In the genomic region with DNA sequence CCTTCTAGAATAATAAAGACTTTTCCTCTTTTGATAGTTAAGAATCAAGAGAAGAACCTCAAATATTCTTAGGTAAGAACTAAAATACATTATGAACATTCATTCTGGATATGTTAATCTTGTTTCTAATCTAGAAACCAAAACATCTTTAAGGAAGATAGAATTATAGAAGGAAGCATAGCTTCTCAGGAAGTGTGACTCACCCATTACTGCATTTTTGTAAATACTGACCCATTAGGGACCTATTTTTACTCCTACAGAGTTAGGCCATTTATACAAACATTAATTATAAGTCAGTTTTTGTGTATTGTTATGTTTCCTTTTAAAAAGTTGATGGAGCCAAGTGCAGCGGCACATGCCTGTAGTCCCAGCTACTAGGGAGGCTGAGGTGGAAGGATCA, we compare ENCODE assay signal across 14 cellular contexts.
DNase-seq lines count a peak whose midpoint lies in the region; ATAC-seq and TF ChIP-seq lines count a peak whose summit lies in the region.
"Had no signal": no experiment of that assay in that cellular context is flagged by ENCODE, and none has a peak within 500 bp of the region (broad histone marks: within the 10 kb centered on the region; RNA-seq: fewer than 3 reads in every experiment).

No MANE protein-coding gene starts in this region.

- H3K9me3 Mint-ChIP-seq in natural killer cell: no peaks in the 10 kb centered on the region
- H3K9me3 Mint-ChIP-seq in natural killer cell treated with Interleukin-12 subunit alpha and Interleukin-12 subunit beta and Interleukin-15 and Interleukin-18, amount 100 ng/mL, for 72 hours: no peaks in the 10 kb centered on the region
- H3K9me3 Mint-ChIP-seq: activated naive CD8-positive, alpha-beta T cell treated with anti-CD3 and anti-CD28 coated beads, Interleukin-2, amount 50 U/mL, for 24 hours had no signal

- no peak for TF ChIP-seq POLR2A in vagina (IDR thresholded peaks at IDR 0.05)

- peaks cover 3% of the 10 kb centered on the region for H3K27me3 ChIP-seq in A673 (replicated peaks; ENCODE audit: insufficient read depth, low read depth, low read length, poor library complexity)
- no peaks in the 10 kb centered on the region for H3K27me3 ChIP-seq in vagina
- H3K27me3 ChIP-seq: thyroid gland had no signal

- no peak overlapping the region for H3K27ac ChIP-seq in A673 (ENCODE audit: low read depth, low read length, poor library complexity, severe bottlenecking)
- no peak overlapping the region for H3K27ac ChIP-seq in vagina
- H3K27ac ChIP-seq: thyroid gland had no signal

- H3K36me3 ChIP-seq in A673 (ENCODE audit: insufficient read depth, low read length, poor library complexity, severe bottlenecking) (no peaks in the 10 kb centered on the region), vagina (no peaks in the 10 kb centered on the region)
- H3K36me3 ChIP-seq: thyroid gland had no signal

- CTCF ChIA-PET in A673 (lab: Charles Lee): no interaction called here

- ATAC-seq in natural killer cell (no peak), GM19351 (IDR thresholded peaks at IDR 0.05; ENCODE audit: unreplicated experiment) (no peak)
- ATAC-seq in natural killer cell treated with Interleukin-12 subunit alpha and Interleukin-12 subunit beta and Interleukin-15 and Interleukin-18, amount 100 ng/mL, for 72 hours: no peak
- ATAC-seq: activated naive CD8-positive, alpha-beta T cell treated with anti-CD3 and anti-CD28 coated beads, Interleukin-2, amount 50 U/mL, for 24 hours had no signal

- H3K4me1 Mint-ChIP-seq in natural killer cell: no peaks in the 10 kb centered on the region
- H3K4me1 Mint-ChIP-seq in natural killer cell treated with Interleukin-12 subunit alpha and Interleukin-12 subunit beta and Interleukin-15 and Interleukin-18, amount 100 ng/mL, for 72 hours (ENCODE audit: low read depth in 2 of 2): no peaks in the 10 kb centered on the region

- no peak overlapping the region for H3K27ac Mint-ChIP-seq in natural killer cell
- H3K27ac Mint-ChIP-seq in natural killer cell treated with Interleukin-12 subunit alpha and Interleukin-12 subunit beta and Interleukin-15 and Interleukin-18, amount 100 ng/mL, for 72 hours: no peak overlapping the region
- H3K27ac Mint-ChIP-seq: activated naive CD8-positive, alpha-beta T cell treated with anti-CD3 and anti-CD28 coated beads, Interleukin-2, amount 50 U/mL, for 24 hours; progenitor cell of endocrine pancreas had no signal

- H3K27me3 Mint-ChIP-seq in natural killer cell (ENCODE audit: low read depth in 2 of 2): peaks cover 2 to 6% of the 10 kb centered on the region in 2 donors
- H3K27me3 Mint-ChIP-seq in natural killer cell treated with Interleukin-12 subunit alpha and Interleukin-12 subunit beta and Interleukin-15 and Interleukin-18, amount 100 ng/mL, for 72 hours: peaks cover 6 to 19% of the 10 kb centered on the region in 2 donors
- H3K27me3 Mint-ChIP-seq: progenitor cell of endocrine pancreas had no signal

- DNase-seq in A673 (ENCODE audit: low spot score) (peak; percentile 37), HFF-Myc (ENCODE audit: extremely low read depth, low read depth) (peak; percentile 49), amniotic epithelial cell (ENCODE audit: low read depth) (peak; percentile 78), foreskin fibroblast (peak; percentile 45 to 69), natural killer cell (no peak), vagina (ENCODE audit: extremely low spot score in 2 of 2) (no peak)
- DNase-seq in natural killer cell treated with Interleukin-12 subunit alpha and Interleukin-12 subunit beta and Interleukin-15 and Interleukin-18, amount 100 ng/mL, for 72 hours (ENCODE audit: low spot score): no peak
- DNase-seq: activated CD4-positive, alpha-beta T cell treated with anti-CD3 and anti-CD28 coated beads for 48 hours; activated naive CD8-positive, alpha-beta T cell treated with anti-CD3 and anti-CD28 coated beads, Interleukin-2, amount 50 U/mL, for 24 hours; activated T-cell treated with anti-CD3 and anti-CD28 coated beads, Interleukin-2, amount 50 U/mL, for 1 hour; DND-41; thyroid gland had no signal

- POLR2A ChIA-PET in A673 (lab: Charles Lee; ENCODE audit: low non-redundant PET): no interaction called here

- intact Hi-C loops in A673 (cut with micrococcal nuclease; ENCODE audit: unreplicated experiment): no loop called here
- intact Hi-C loops in natural killer cell (cut with micrococcal nuclease): no loop called here
- intact Hi-C loops in vagina (cut with DNase I): no loop called here

- no peak for TF ChIP-seq CTCF in A673 (conservative IDR thresholded peaks at IDR 0.05; ENCODE audit: low read depth, low read length)
- TF ChIP-seq CTCF in HFF-Myc (IDR thresholded peaks at IDR 0.05; ENCODE audit: low read depth, low read length, missing control alignments): no peak
- no peak for TF ChIP-seq CTCF in foreskin fibroblast (IDR thresholded peaks at IDR 0.05; ENCODE audit: low read depth, low read length)
- no peak for TF ChIP-seq CTCF in natural killer cell (IDR thresholded peaks at IDR 0.05)
- TF ChIP-seq CTCF in vagina (IDR thresholded peaks at IDR 0.05): no peak

- BruUV-seq in A673 (replicated peaks; lab: Mats Ljungman, UMichigan): no TSS peak

- no peaks in the 10 kb centered on the region for H3K9me3 ChIP-seq in A673 (ENCODE audit: low read depth, low read length, poor library complexity, severe bottlenecking)
- no peaks in the 10 kb centered on the region for H3K9me3 ChIP-seq in vagina
- H3K9me3 ChIP-seq: thyroid gland had no signal

- H3K4me3 ChIP-seq in A673 (ENCODE audit: low read depth, low read length, poor library complexity, severe bottlenecking): no peak overlapping the region
- no peak overlapping the region for H3K4me3 ChIP-seq in HFF-Myc (replicated peaks; ENCODE audit: low read depth, low read length)
- H3K4me3 ChIP-seq in foreskin fibroblast (ENCODE audit: low read depth in 1 of 2, low read length in 2 of 2): no peak overlapping the region
- H3K4me3 ChIP-seq in vagina: no peak overlapping the region
- H3K4me3 ChIP-seq: thyroid gland had no signal

- no peaks in the 10 kb centered on the region for H3K36me3 Mint-ChIP-seq in natural killer cell
- H3K36me3 Mint-ChIP-seq in natural killer cell treated with Interleukin-12 subunit alpha and Interleukin-12 subunit beta and Interleukin-15 and Interleukin-18, amount 100 ng/mL, for 72 hours: no peaks in the 10 kb centered on the region

- H3K4me3 Mint-ChIP-seq in natural killer cell: no peak overlapping the region
- no peak overlapping the region for H3K4me3 Mint-ChIP-seq in natural killer cell treated with Interleukin-12 subunit alpha and Interleukin-12 subunit beta and Interleukin-15 and Interleukin-18, amount 100 ng/mL, for 72 hours
- H3K4me3 Mint-ChIP-seq: activated naive CD8-positive, alpha-beta T cell treated with anti-CD3 and anti-CD28 coated beads, Interleukin-2, amount 50 U/mL, for 24 hours had no signal

- H3K4me1 ChIP-seq in A673 (ENCODE audit: insufficient read depth, low read length, poor library complexity, severe bottlenecking) (no peaks in the 10 kb centered on the region), vagina (no peaks in the 10 kb centered on the region)

Comparison
In these comparisons a context has a peak if more than half of its experiments do, and no peak if none do; other contexts are left out.
1. DNase-seq: peak in A673 (single experiment), HFF-Myc (single experiment), amniotic epithelial cell (single experiment) and foreskin fibroblast (2 of 2); none in natural killer cell (single experiment), natural killer cell treated with Interleukin-12 subunit alpha and Interleukin-12 subunit beta and Interleukin-15 and Interleukin-18, amount 100 ng/mL, for 72 hours (single experiment) and vagina (0 of 2).